8 cellular contexts compared by ENCODE assay signal in the genomic region with DNA sequence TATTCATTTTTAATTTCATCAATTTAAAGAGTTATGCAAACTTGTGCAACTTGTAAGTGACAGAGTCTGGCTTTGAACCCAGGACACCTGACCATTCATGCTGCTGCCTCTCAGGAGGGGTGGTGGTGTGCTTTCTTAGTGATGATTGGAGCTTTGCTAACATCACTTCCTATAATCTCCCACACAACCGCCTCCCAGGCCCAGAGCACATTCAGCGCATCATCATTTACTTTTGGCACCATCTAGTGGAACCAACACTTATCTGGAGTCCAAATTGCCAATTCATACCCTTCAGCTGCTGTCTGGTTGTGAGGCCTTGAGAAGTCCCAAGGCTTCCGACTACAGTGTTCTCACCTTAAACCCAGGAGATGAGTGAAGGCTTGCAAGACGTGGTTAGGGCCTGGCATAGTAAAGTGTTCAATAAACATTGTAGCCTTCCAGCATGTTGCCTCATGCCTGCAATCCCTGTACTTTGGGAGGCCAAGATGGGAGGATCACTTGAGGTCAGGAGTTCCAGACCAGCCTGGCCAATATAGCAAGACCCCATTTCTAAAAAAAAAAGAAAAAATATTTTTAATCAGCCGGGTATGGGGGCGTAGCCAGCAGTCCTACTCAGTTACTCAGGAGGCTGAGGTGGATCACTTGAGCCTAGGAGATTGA. TPM values are rescaled to one million over a fixed set of nuclear protein-coding genes. Genes with fewer than 3 reads are reported as not detected.
DNase-seq lines count a peak whose midpoint lies in the region; ATAC-seq, FAIRE-seq and TF ChIP-seq lines count a peak whose summit lies in the region.

No MANE protein-coding gene starts in this region.

- no peaks in the 10 kb centered on the region for H3K9me3 ChIP-seq in SU-DHL-6 (ENCODE audit: insufficient read depth, low read length)
- H3K9me3 ChIP-seq in keratinocyte (ENCODE audit: control insufficient read depth, low read depth, low read length), result no peaks in the 10 kb centered on the region

- H2AFZ ChIP-seq in SU-DHL-6 (ENCODE audit: low read depth, low read length, severe bottlenecking) (peak overlapping the region; percentile 48), keratinocyte (ENCODE audit: control insufficient read depth, low read length) (no peak overlapping the region)

- H3K9me1 ChIP-seq in keratinocyte (ENCODE audit: control insufficient read depth, extremely low read depth, insufficient read depth, low read length), result no peaks in the 10 kb centered on the region

- no peak overlapping the region for H3K4me3 ChIP-seq in SU-DHL-6 (ENCODE audit: insufficient read depth, low read length, poor library complexity, severe bottlenecking)
- no peak overlapping the region for H3K4me3 ChIP-seq in keratinocyte (ENCODE audit: control insufficient read depth in 2 of 3, extremely low read depth in 1 of 3, insufficient read depth in 2 of 3, low read depth in 1 of 3, low read length in 3 of 3)

- H3F3A ChIP-seq in SU-DHL-6 (ENCODE audit: insufficient read depth), result peaks cover 11% of the 10 kb centered on the region; the same call in 1 of the 2 replicates

- H4K20me1 ChIP-seq in SU-DHL-6 (ENCODE audit: low read depth, low read length), result no peaks in the 10 kb centered on the region
- no peaks in the 10 kb centered on the region for H4K20me1 ChIP-seq in keratinocyte (ENCODE audit: control insufficient read depth, extremely low read depth, insufficient read depth, low read length)

- H3K4me1 ChIP-seq in keratinocyte (ENCODE audit: control insufficient read depth, extremely low read depth, insufficient read depth, low read length), result peaks cover 18% of the 10 kb centered on the region

- DNase-seq in NCI-H1417 (lab: John Stamatoyannopoulos, UW), result peak; percentile 13 to 80 (median 34)
- DNase-seq in NCI-H1417 treated with DMSO at 0.1 percent for 48 hours (lab: John Stamatoyannopoulos, UW), result no peak
- DNase-seq in NCI-H1436 (lab: John Stamatoyannopoulos, UW), result peak; percentile 44
- DNase-seq in keratinocyte (ENCODE audit: low read depth, low spot score), result peak; percentile 74
- peak; percentile 69 for DNase-seq in stimulated activated CD4-positive, alpha-beta T cell treated with anti-CD3 and anti-CD28 coated beads, Interleukin-15, amount 100 ng/mL, for 24 hours

- TF ChIP-seq CTCF in SU-DHL-6 (IDR thresholded peaks at IDR 0.05; ENCODE audit: insufficient read depth, low read length, poor library complexity, severe bottlenecking) (no peak), brain (conservative IDR thresholded peaks at IDR 0.05) (peak; percentile 20 to 49), keratinocyte (optimal IDR thresholded peaks at IDR 0.05 in 1 of 3, IDR thresholded peaks at IDR 0.05 in 1 of 3, conservative IDR thresholded peaks at IDR 0.05 in 1 of 3; ENCODE audit: extremely low read depth in 1 of 3, insufficient read depth in 2 of 3, low read length in 3 of 3) (peak; percentile 56 to 87 (median 82))

- dilution Hi-C loops in keratinocyte (cut with MboI; ENCODE audit: extremely low pct_ligation_motif_present, low sequenced_read_pairs), result no loop called here

- no peak overlapping the region for H3K9ac ChIP-seq in SU-DHL-6 (ENCODE audit: low read length)
- no peak overlapping the region for H3K9ac ChIP-seq in keratinocyte (ENCODE audit: control insufficient read depth, extremely low read depth, insufficient read depth, low read length)

- H3K27ac Mint-ChIP-seq in brain, result peak overlapping the region in 4 of 5 experiments; percentile 29 to 82 (median 54)

- H3K4me2 ChIP-seq in SU-DHL-6 (ENCODE audit: low read depth, low read length, poor library complexity, severe bottlenecking), result no peak overlapping the region
- H3K4me2 ChIP-seq in keratinocyte (ENCODE audit: control insufficient read depth, extremely low read depth, insufficient read depth, low read depth, low read length), result no peak overlapping the region

- H3K79me2 ChIP-seq in SU-DHL-6 (ENCODE audit: insufficient read depth, low read length) (no peaks in the 10 kb centered on the region), keratinocyte (ENCODE audit: control insufficient read depth, insufficient read depth, low read length) (no peaks in the 10 kb centered on the region)

- H3K27ac ChIP-seq in SU-DHL-6 (ENCODE audit: low read depth, low read length) (no peak overlapping the region), keratinocyte (ENCODE audit: control insufficient read depth, insufficient read depth, low read length) (no peak overlapping the region)

- peaks cover 19% of the 10 kb centered on the region for H3K4me1 Mint-ChIP-seq in brain

- peak; percentile 97 for FAIRE-seq in keratinocyte (lab: Jason Lieb, UNC)

- no peaks in the 10 kb centered on the region for H3K9me2 ChIP-seq in SU-DHL-6 (replicated peaks; ENCODE audit: insufficient read depth, low read length)

- H3K36me3 ChIP-seq in SU-DHL-6 (ENCODE audit: low read length) (no peaks in the 10 kb centered on the region), keratinocyte (ENCODE audit: control insufficient read depth in 2 of 2, extremely low read depth in 1 of 2, insufficient read depth in 2 of 2, low read length in 2 of 2) (no peaks in the 10 kb centered on the region)

- H3K27me3 ChIP-seq in SU-DHL-6 (ENCODE audit: low read length), result no peaks in the 10 kb centered on the region
- no peaks in the 10 kb centered on the region for H3K27me3 ChIP-seq in keratinocyte (ENCODE audit: control insufficient read depth, extremely low read depth, insufficient read depth, low read length)

- ATAC-seq in GM19328 (IDR thresholded peaks at IDR 0.05; ENCODE audit: unreplicated experiment), result no peak

- H3K9me3 Mint-ChIP-seq in brain, result peaks cover 0 to 4% (median 0%) of the 10 kb centered on the region in 5 experiments

- H3K27me3 Mint-ChIP-seq in brain, result peaks cover 8% of the 10 kb centered on the region

- H3K36me3 Mint-ChIP-seq in brain, result peaks cover 22% of the 10 kb centered on the region

- H3K4me3 Mint-ChIP-seq in brain, result peak overlapping the region; percentile 84 to 97 (median 94)

RNA-seq across cellular contexts. Expression of gene TTLL1, which starts 1.1 kb away (rescaled TPM):
- polyA plus RNA-seq in brain (ENCODE audit: insufficient read depth, low read depth, low replicate concordance), result 39.9 TPM
- polyA plus RNA-seq in keratinocyte, result 3.5 to 6.0 TPM (median 3.9 TPM) in 3 replicates
- 4.1 TPM for polyA plus RNA-seq in keratinocyte (2011; ENCODE audit: low read depth)
- polyA plus RNA-seq in keratinocyte (2011; cell fraction: cytosol; rRNA removed), result 6.3 and 7.2 TPM in 2 replicates
- polyA plus RNA-seq in keratinocyte (2011; cell fraction: nucleus; rRNA removed), result 5.5 and 5.6 TPM in 2 replicates
- 2.8 and 7.4 TPM in 2 replicates for polyA plus RNA-seq in keratinocyte (2012; ENCODE audit: low replicate concordance)
- polyA minus RNA-seq in keratinocyte, result 3.8 to 8.6 TPM (median 4.2 TPM) in 3 replicates
- polyA minus RNA-seq in keratinocyte (2011; cell fraction: cytosol; rRNA and poly(A)+ RNA removed), result 2.3 TPM
- 1.7 and 2.2 TPM in 2 replicates for polyA minus RNA-seq in keratinocyte (2011; cell fraction: nucleus; rRNA and poly(A)+ RNA removed)

RNA-seq across cellular contexts. Expression of gene BIK, which starts 20.3 kb away (rescaled TPM):
- polyA plus RNA-seq in brain (ENCODE audit: insufficient read depth, low read depth, low replicate concordance) (3.6 TPM), keratinocyte (2.9 to 4.6 TPM (median 4.4 TPM) in 3 replicates)
- 4.3 TPM for polyA plus RNA-seq in keratinocyte (2011; ENCODE audit: low read depth)
- polyA plus RNA-seq in keratinocyte (2011; cell fraction: cytosol; rRNA removed), result 4.2 and 6.5 TPM in 2 replicates
- polyA plus RNA-seq in keratinocyte (2011; cell fraction: nucleus; rRNA removed), result 4.7 and 6.8 TPM in 2 replicates
- 6.0 and 7.7 TPM in 2 replicates for polyA plus RNA-seq in keratinocyte (2012; ENCODE audit: low replicate concordance)
- polyA minus RNA-seq in keratinocyte, result 1.5 to 2.6 TPM (median 2.0 TPM) in 3 replicates
- polyA minus RNA-seq in keratinocyte (2011; cell fraction: cytosol; rRNA and poly(A)+ RNA removed), result 7.3 TPM
- 1.2 and 1.8 TPM in 2 replicates for polyA minus RNA-seq in keratinocyte (2011; cell fraction: nucleus; rRNA and poly(A)+ RNA removed)

RNA-seq across cellular contexts. Expression of gene MCAT, which starts 52.9 kb away (rescaled TPM):
- polyA plus RNA-seq in brain (ENCODE audit: insufficient read depth, low read depth, low replicate concordance) (22.9 TPM), keratinocyte (13.9 to 17.1 TPM (median 15.6 TPM) in 3 replicates)
- polyA plus RNA-seq in keratinocyte (2011; ENCODE audit: low read depth), result 4.3 TPM
- polyA plus RNA-seq in keratinocyte (2011; cell fraction: cytosol; rRNA removed), result 11.1 and 18.2 TPM in 2 replicates
- 10.0 and 12.8 TPM in 2 replicates for polyA plus RNA-seq in keratinocyte (2011; cell fraction: nucleus; rRNA removed)
- polyA plus RNA-seq in keratinocyte (2012; ENCODE audit: low replicate concordance), result 12.3 and 16.4 TPM in 2 replicates
- polyA minus RNA-seq in keratinocyte, result 7.4 to 8.9 TPM (median 8.4 TPM) in 3 replicates
- 8.8 TPM for polyA minus RNA-seq in keratinocyte (2011; cell fraction: cytosol; rRNA and poly(A)+ RNA removed)
- polyA minus RNA-seq in keratinocyte (2011; cell fraction: nucleus; rRNA and poly(A)+ RNA removed), result 5.2 and 7.3 TPM in 2 replicates
